8 cellular contexts compared by ENCODE assay signal in the genomic region with DNA sequence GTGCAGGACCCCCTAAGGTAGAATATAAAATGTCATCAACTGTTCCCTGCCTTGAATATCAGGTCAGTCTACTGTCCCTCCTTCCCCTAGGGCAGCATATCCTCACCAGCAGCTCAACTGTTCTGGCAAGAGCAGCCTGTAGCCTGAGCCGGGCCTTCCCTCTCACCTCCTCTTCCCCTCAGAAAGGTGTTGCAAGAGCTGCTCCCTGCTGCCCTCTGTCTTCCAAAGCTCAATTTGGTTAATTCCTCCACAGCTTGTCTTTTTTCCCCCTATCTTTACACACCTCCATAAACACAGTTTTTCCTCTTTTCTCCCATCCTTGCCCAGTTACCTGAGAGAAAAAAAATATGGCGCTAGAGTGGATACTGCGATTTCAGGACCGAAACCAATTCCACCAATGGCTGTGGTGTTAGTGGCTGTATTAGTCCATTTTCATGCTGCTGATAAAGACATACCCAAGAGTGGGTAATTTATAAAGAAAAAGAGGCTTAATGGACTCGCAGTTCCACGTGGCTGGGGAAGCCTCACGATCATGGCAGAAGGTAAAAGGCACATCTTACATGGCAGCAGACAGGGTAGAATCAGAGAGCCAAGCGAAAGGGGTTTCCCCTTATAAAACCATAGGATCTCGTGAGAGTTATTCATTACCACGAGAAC.
DNase-seq lines count a peak whose midpoint lies in the region; ATAC-seq and TF ChIP-seq lines count a peak whose summit lies in the region.

No MANE protein-coding gene starts in this region.

- WGBS in liver, result 75% methylated on average over 10 of the region's 10 CpGs
- 71 to 76% methylated on average over 10 of the region's 10 CpGs for WGBS in upper lobe of left lung, 2 donors

- peak; percentile 85 to 94 for TF ChIP-seq RAD21 in liver (IDR thresholded peaks at IDR 0.05)

- DNase-seq in NK-92 treated with Interleukin-12 subunit alpha and Interleukin-12 subunit beta, amount 100 ng/mL, for 24 hours (lab: John Stamatoyannopoulos, UW), result peak; percentile 38
- no peak for DNase-seq in NK-92 (lab: John Stamatoyannopoulos, UW; ENCODE audit: unreplicated experiment)
- DNase-seq in HuH-7.5 (ENCODE audit: low spot score), result peak; percentile 23
- peak; percentile 7 to 70 for DNase-seq in SHP77 (lab: John Stamatoyannopoulos, UW)
- peak in 1 of 2 donors; percentile 27 for DNase-seq in breast epithelium (ENCODE audit: low spot score in 2 of 2)
- peak in 1 of 2 donors; percentile 79 for DNase-seq in upper lobe of left lung

- no peaks in the 10 kb centered on the region for H3K4me1 ChIP-seq in breast epithelium
- H3K4me1 ChIP-seq in liver (ENCODE audit: control insufficient read depth in 4 of 4, insufficient read depth in 4 of 4, low read length in 3 of 4), result peaks cover 8 to 42% (median 38%) of the 10 kb centered on the region in 4 donors
- peaks cover 14 to 37% (median 22%) of the 10 kb centered on the region in 4 donors for H3K4me1 ChIP-seq in upper lobe of left lung

- H3K27me3 ChIP-seq in breast epithelium (no peaks in the 10 kb centered on the region), liver (ENCODE audit: control insufficient read depth in 4 of 4, insufficient read depth in 4 of 4, low read length in 3 of 4) (no peaks in the 10 kb centered on the region), upper lobe of left lung (no peaks in the 10 kb centered on the region)

- H3K4me3 ChIP-seq in breast epithelium, result no peak overlapping the region
- H3K4me3 ChIP-seq in liver (ENCODE audit: low read depth in 1 of 3, low read length in 3 of 3), result no peak overlapping the region
- no peak overlapping the region for H3K4me3 ChIP-seq in upper lobe of left lung

- intact Hi-C loops in breast epithelium (cut with DNase I; ENCODE audit: low total_unique reads), result no loop called here

- ATAC-seq in GM21717 (IDR thresholded peaks at IDR 0.05; ENCODE audit: unreplicated experiment) (peak; percentile 86), upper lobe of left lung (ENCODE audit: low FRiP score in 2 of 2) (peak; percentile 61 to 83)

- no peak for TF ChIP-seq EP300 in upper lobe of left lung (IDR thresholded peaks at IDR 0.05)

- H3K27ac ChIP-seq in breast epithelium (no peak overlapping the region), liver (ENCODE audit: low read depth in 1 of 2, low read length in 2 of 2) (no peak overlapping the region), upper lobe of left lung (no peak overlapping the region)

- H3K36me3 ChIP-seq in breast epithelium (no peaks in the 10 kb centered on the region), liver (ENCODE audit: control insufficient read depth in 4 of 4, insufficient read depth in 3 of 4, low read depth in 1 of 4, low read length in 3 of 4) (no peaks in the 10 kb centered on the region), upper lobe of left lung (no peaks in the 10 kb centered on the region)

- H3K9me3 ChIP-seq in breast epithelium, result no peaks in the 10 kb centered on the region
- H3K9me3 ChIP-seq in liver (ENCODE audit: control insufficient read depth in 4 of 4, low read length in 3 of 4), result no peaks in the 10 kb centered on the region
- no peaks in the 10 kb centered on the region for H3K9me3 ChIP-seq in upper lobe of left lung

- peak in 2 of 3 donors; percentile 44 to 57 for TF ChIP-seq CTCF in breast epithelium (IDR thresholded peaks at IDR 0.05)
- peak; percentile 68 for TF ChIP-seq CTCF in liver (IDR thresholded peaks at IDR 0.05; ENCODE audit: low read depth, low read length, missing input control)
- peak; percentile 34 to 68 (median 52) for TF ChIP-seq CTCF in upper lobe of left lung (IDR thresholded peaks at IDR 0.05)

- TF ChIP-seq POLR2A in breast epithelium (IDR thresholded peaks at IDR 0.05) (no peak), upper lobe of left lung (IDR thresholded peaks at IDR 0.05) (no peak)

- H3K9ac ChIP-seq in liver (ENCODE audit: low read depth in 1 of 2, low read length in 2 of 2), result no peak overlapping the region

TF ChIP-seq in liver, 16 proteins besides CTCF, POLR2A, EP300 and RAD21:
- TF ChIP-seq TAF1 (conservative IDR thresholded peaks at IDR 0.05), result no peak
- TF ChIP-seq, protein P1, sequence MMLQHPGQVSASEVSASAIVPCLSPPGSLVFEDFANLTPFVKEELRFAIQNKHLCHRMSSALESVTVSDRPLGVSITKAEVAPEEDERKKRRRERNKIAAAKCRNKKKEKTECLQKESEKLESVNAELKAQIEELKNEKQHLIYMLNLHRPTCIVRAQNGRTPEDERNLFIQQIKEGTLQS (IDR thresholded peaks at IDR 0.05), result no peak
- no peak for TF ChIP-seq EGR1 (IDR thresholded peaks at IDR 0.05; ENCODE audit: low read depth in 2 of 2)
- no peak for TF ChIP-seq HNF4G (IDR thresholded peaks at IDR 0.05)
- no peak for TF ChIP-seq FOXA2 (IDR thresholded peaks at IDR 0.05)
- TF ChIP-seq NR2F2 (IDR thresholded peaks at IDR 0.05), result no peak
- TF ChIP-seq, protein P2, sequence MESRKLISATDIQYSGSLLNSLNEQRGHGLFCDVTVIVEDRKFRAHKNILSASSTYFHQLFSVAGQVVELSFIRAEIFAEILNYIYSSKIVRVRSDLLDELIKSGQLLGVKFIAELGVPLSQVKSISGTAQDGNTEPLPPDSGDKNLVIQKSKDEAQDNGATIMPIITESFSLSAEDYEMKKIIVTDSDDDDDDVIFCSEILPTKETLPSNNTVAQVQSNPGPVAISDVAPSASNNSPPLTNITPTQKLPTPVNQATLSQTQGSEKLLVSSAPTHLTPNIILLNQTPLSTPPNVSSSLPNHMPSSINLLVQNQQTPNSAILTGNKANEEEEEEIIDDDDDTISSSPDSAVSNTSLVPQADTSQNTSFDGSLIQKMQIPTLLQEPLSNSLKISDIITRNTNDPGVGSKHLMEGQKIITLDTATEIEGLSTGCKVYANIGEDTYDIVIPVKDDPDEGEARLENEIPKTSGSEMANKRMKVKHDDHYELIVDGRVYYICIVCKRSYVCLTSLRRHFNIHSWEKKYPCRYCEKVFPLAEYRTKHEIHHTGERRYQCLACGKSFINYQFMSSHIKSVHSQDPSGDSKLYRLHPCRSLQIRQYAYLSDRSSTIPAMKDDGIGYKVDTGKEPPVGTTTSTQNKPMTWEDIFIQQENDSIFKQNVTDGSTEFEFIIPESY (IDR thresholded peaks at IDR 0.05), result no peak
- no peak for TF ChIP-seq FOXA1 (IDR thresholded peaks at IDR 0.05)
- peak; percentile 10 for TF ChIP-seq SP1 (IDR thresholded peaks at IDR 0.05)
- TF ChIP-seq, protein P3, sequence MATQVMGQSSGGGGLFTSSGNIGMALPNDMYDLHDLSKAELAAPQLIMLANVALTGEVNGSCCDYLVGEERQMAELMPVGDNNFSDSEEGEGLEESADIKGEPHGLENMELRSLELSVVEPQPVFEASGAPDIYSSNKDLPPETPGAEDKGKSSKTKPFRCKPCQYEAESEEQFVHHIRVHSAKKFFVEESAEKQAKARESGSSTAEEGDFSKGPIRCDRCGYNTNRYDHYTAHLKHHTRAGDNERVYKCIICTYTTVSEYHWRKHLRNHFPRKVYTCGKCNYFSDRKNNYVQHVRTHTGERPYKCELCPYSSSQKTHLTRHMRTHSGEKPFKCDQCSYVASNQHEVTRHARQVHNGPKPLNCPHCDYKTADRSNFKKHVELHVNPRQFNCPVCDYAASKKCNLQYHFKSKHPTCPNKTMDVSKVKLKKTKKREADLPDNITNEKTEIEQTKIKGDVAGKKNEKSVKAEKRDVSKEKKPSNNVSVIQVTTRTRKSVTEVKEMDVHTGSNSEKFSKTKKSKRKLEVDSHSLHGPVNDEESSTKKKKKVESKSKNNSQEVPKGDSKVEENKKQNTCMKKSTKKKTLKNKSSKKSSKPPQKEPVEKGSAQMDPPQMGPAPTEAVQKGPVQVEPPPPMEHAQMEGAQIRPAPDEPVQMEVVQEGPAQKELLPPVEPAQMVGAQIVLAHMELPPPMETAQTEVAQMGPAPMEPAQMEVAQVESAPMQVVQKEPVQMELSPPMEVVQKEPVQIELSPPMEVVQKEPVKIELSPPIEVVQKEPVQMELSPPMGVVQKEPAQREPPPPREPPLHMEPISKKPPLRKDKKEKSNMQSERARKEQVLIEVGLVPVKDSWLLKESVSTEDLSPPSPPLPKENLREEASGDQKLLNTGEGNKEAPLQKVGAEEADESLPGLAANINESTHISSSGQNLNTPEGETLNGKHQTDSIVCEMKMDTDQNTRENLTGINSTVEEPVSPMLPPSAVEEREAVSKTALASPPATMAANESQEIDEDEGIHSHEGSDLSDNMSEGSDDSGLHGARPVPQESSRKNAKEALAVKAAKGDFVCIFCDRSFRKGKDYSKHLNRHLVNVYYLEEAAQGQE (IDR thresholded peaks at IDR 0.05), result no peak
- TF ChIP-seq JUND (IDR thresholded peaks at IDR 0.05), result no peak
- no peak for TF ChIP-seq GABPA (IDR thresholded peaks at IDR 0.05 in 1 of 2, conservative IDR thresholded peaks at IDR 0.05 in 1 of 2)
- peak; percentile 30 for TF ChIP-seq YY1 (IDR thresholded peaks at IDR 0.05)
- peak; percentile 39 to 69 for TF ChIP-seq RXRA (IDR thresholded peaks at IDR 0.05)
- peak; percentile 34 to 44 for TF ChIP-seq HNF4A (conservative IDR thresholded peaks at IDR 0.05)
- TF ChIP-seq, protein P4, sequence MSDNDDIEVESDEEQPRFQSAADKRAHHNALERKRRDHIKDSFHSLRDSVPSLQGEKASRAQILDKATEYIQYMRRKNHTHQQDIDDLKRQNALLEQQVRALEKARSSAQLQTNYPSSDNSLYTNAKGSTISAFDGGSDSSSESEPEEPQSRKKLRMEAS (IDR thresholded peaks at IDR 0.05), result no peak
